In genomic region chr10:60944910-60945297, GRCh38 we compare ENCODE assay signal across 8 cellular contexts. TPM values are rescaled to one million over a fixed set of nuclear protein-coding genes. Genes with fewer than 3 reads are reported as not detected.
A peak's percentile ranks its signal among the peaks of the same experiment; 100 is the strongest.
DNase-seq lines count a peak whose midpoint lies in the region; ATAC-seq, FAIRE-seq and TF ChIP-seq lines count a peak whose summit lies in the region.

No MANE protein-coding gene starts in this region.

- peak overlapping the region; percentile 90 for H3K27ac Mint-ChIP-seq in Calu3 (ENCODE audit: unreplicated experiment)
- peak overlapping the region; percentile 99 for H3K27ac Mint-ChIP-seq in progenitor cell of endocrine pancreas

- H3K9me3 Mint-ChIP-seq in Calu3 (ENCODE audit: low read depth, unreplicated experiment) (no peaks in the 10 kb centered on the region), progenitor cell of endocrine pancreas (ENCODE audit: low read depth) (no peaks in the 10 kb centered on the region)

- no peak for FAIRE-seq in GM12891 (lab: Jason Lieb, UNC)

- no TSS peak for BruUV-seq in Calu3 (replicated peaks; lab: Mats Ljungman, UMichigan)

- peaks cover 13% of the 10 kb centered on the region for H3K4me1 Mint-ChIP-seq in Calu3 (ENCODE audit: low read depth, unreplicated experiment)
- peaks cover 14% of the 10 kb centered on the region for H3K4me1 Mint-ChIP-seq in progenitor cell of endocrine pancreas (ENCODE audit: low read depth)

- TF ChIP-seq POLR2A in GM12891 (IDR thresholded peaks at IDR 0.05; ENCODE audit: low read depth, low read length) = no peak

- DNase-seq in Calu3 = no peak
- no peak for DNase-seq in fibroblast of villous mesenchyme (ENCODE audit: low read depth)
- no peak for DNase-seq in progenitor cell of endocrine pancreas (ENCODE audit: low spot score, unreplicated experiment)
- DNase-seq in HT-29 (ENCODE audit: low spot score) = no peak
- DNase-seq in iPS-NIHi7 (ENCODE audit: extremely low spot score) = no peak
- no peak for DNase-seq in GM12891 (ENCODE audit: insufficient read length, low spot score)

- H3K4me3 Mint-ChIP-seq in Calu3 (ENCODE audit: low read depth, unreplicated experiment) = peak overlapping the region; percentile 90
- peak overlapping the region; percentile 85 for H3K4me3 Mint-ChIP-seq in progenitor cell of endocrine pancreas (ENCODE audit: low read depth)

- H3K36me3 Mint-ChIP-seq in Calu3 (ENCODE audit: insufficient read depth, unreplicated experiment) (peaks cover 24% of the 10 kb centered on the region), progenitor cell of endocrine pancreas (ENCODE audit: insufficient read depth) (no peaks in the 10 kb centered on the region)

- H3K4me3 ChIP-seq in WI38 (ENCODE audit: low read depth, low read length) = peak overlapping the region; percentile 79
- H3K4me3 ChIP-seq in fibroblast of villous mesenchyme (ENCODE audit: low read depth, low read length) = peak overlapping the region; percentile 81

- TF ChIP-seq CTCF in Calu3 (IDR thresholded peaks at IDR 0.05; ENCODE audit: unreplicated experiment) = no peak
- TF ChIP-seq CTCF in WI38 (IDR thresholded peaks at IDR 0.05; ENCODE audit: low read depth, low read length) = no peak
- TF ChIP-seq CTCF in fibroblast of villous mesenchyme (IDR thresholded peaks at IDR 0.05; ENCODE audit: insufficient read depth, low read depth, low read length) = no peak
- TF ChIP-seq CTCF in progenitor cell of endocrine pancreas (IDR thresholded peaks at IDR 0.05; ENCODE audit: unreplicated experiment) = no peak

- intact Hi-C loops in Calu3 (cut with micrococcal nuclease; ENCODE audit: unreplicated experiment) = loop anchor here (5.0 kb wide), 1 partner anchor 63 kb away; no protein-coding TSS in a partner anchor

- CTCF ChIA-PET in Calu3 (lab: Charles Lee) = no interaction called here

- no peak for ATAC-seq in GM18867 (IDR thresholded peaks at IDR 0.05; ENCODE audit: unreplicated experiment)

- H3K27me3 Mint-ChIP-seq in Calu3 (ENCODE audit: unreplicated experiment) = no peaks in the 10 kb centered on the region
- H3K27me3 Mint-ChIP-seq in progenitor cell of endocrine pancreas = peaks cover 7% of the 10 kb centered on the region

TF ChIP-seq in GM12891, 5 proteins besides CTCF, POLR2A, EP300 and RAD21:
- TF ChIP-seq POU2F2 (IDR thresholded peaks at IDR 0.05; ENCODE audit: low read depth, low read length) (no peak), PAX5 (IDR thresholded peaks at IDR 0.05; ENCODE audit: insufficient read depth, low read length, severe bottlenecking) (no peak), POLR2AphosphoS5 (IDR thresholded peaks at IDR 0.05; ENCODE audit: low read depth, low read length) (no peak), TAF1 (IDR thresholded peaks at IDR 0.05; ENCODE audit: low read depth, low read length) (no peak), SPI1 (IDR thresholded peaks at IDR 0.05; ENCODE audit: low read depth, low read length) (no peak)
TF ChIP-seq in GM12891: peak in this region for 0.

RNA-seq across cellular contexts. Expression of gene RHOBTB1, which starts 0.9 kb away (rescaled TPM):
- total RNA-seq in Calu3 (2022) = 9.8 and 10.2 TPM in 2 replicates
- total RNA-seq in fibroblast of villous mesenchyme = 26.8 and 42.2 TPM in 2 replicates
- 21.7 and 23.8 TPM in 2 replicates for total RNA-seq in progenitor cell of endocrine pancreas
- total RNA-seq in HT-29 (2014; rRNA removed; shearing (Covaris generic)) = 1.3 and 1.4 TPM in 2 replicates
- not detected for polyA plus RNA-seq in GM12891 (2012; ENCODE audit: low read depth, missing spikeins)
